Comparison of ENCODE assay signal across 17 cellular contexts in genomic region chr17:31834448-31834847, GRCh38. TPM values are rescaled to one million over a fixed set of nuclear protein-coding genes. Genes with fewer than 3 reads are reported as not detected.
DNase-seq lines count a peak whose midpoint lies in the region; ATAC-seq, FAIRE-seq and TF ChIP-seq lines count a peak whose summit lies in the region.
"Had no signal": no experiment of that assay in that cellular context is flagged by ENCODE, and none has a peak within 500 bp of the region (broad histone marks: within the 10 kb centered on the region; RNA-seq: fewer than 3 reads in every experiment).

No MANE protein-coding gene starts in this region.

- no peaks in the 10 kb centered on the region for H3K4me1 ChIP-seq in SK-N-SH (ENCODE audit: control insufficient read depth in 1 of 2, insufficient read depth in 2 of 2, low read depth in 1 of 2, low read length in 1 of 2)
- no peaks in the 10 kb centered on the region for H3K4me1 ChIP-seq in kidney (ENCODE audit: control insufficient read depth in 1 of 2, insufficient read depth in 1 of 2, low read depth in 1 of 2, low read length in 2 of 2)

- intact Hi-C loops in kidney (cut with DNase I) = no loop called here

- CTCF ChIA-PET in SK-N-SH (lab: Yijun Ruan, JAX) = interaction anchor here (0.8 to 12.0 kb wide), 3 partner anchors 7 to 397 kb away, joined by 3 to 89 read pairs (median 3); no protein-coding TSS in a partner anchor

- TF ChIP-seq RAD21 in SK-N-SH (IDR thresholded peaks at IDR 0.05; ENCODE audit: low read length) = no peak

- TF ChIP-seq CTCF in GM13976 (IDR thresholded peaks at IDR 0.05; ENCODE audit: borderline replicate concordance, control extremely low read depth, extremely low read depth, insufficient read depth, missing control alignments) = no peak
- no peak for TF ChIP-seq CTCF in SK-N-SH (IDR thresholded peaks at IDR 0.05)
- no peak for TF ChIP-seq CTCF in kidney (IDR thresholded peaks at IDR 0.05; ENCODE audit: borderline replicate concordance, extremely low read depth, insufficient read depth)

- in situ Hi-C loops in GM13976 (cut with MboI; ENCODE audit: low sequenced_read_pairs, unreplicated experiment) = loop anchor here (25.0 kb wide), 1 partner anchor 397 kb away; no protein-coding TSS in a partner anchor

- no peaks in the 10 kb centered on the region for H3K27me3 ChIP-seq in SK-N-SH (ENCODE audit: insufficient read depth)

- no peak overlapping the region for H3K4me3 ChIP-seq in SK-N-SH (ENCODE audit: low read depth in 2 of 2, low read length in 1 of 2)
- no peak overlapping the region for H3K4me3 ChIP-seq in kidney (ENCODE audit: low read length in 2 of 2)
- H3K4me3 ChIP-seq: SK-N-MC, thoracic aorta had no signal

- no peak for TF ChIP-seq EP300 in SK-N-SH (IDR thresholded peaks at IDR 0.05; ENCODE audit: borderline replicate concordance in 1 of 2, low read depth in 1 of 2, low read length in 1 of 2)

- H3F3A ChIP-seq in SK-N-SH (replicated peaks; ENCODE audit: insufficient read depth) = no peaks in the 10 kb centered on the region

- H3K9me2 ChIP-seq in SK-N-SH = no peaks in the 10 kb centered on the region

- POLR2A ChIA-PET in SK-N-SH (lab: Yijun Ruan, JAX) = no interaction called here

- no peaks in the 10 kb centered on the region for H3K36me3 ChIP-seq in SK-N-SH (replicated peaks in 1 of 2; ENCODE audit: control insufficient read depth in 1 of 2, insufficient read depth in 2 of 2, low read length in 1 of 2)
- H3K36me3 ChIP-seq in kidney (ENCODE audit: control insufficient read depth in 1 of 2, insufficient read depth in 2 of 2, low read length in 2 of 2) = no peaks in the 10 kb centered on the region
- H3K36me3 ChIP-seq: thoracic aorta had no signal

- H3K9me3 Mint-ChIP-seq in naive B cell = no peaks in the 10 kb centered on the region
- H3K9me3 Mint-ChIP-seq: activated CD4-positive, alpha-beta T cell treated with anti-CD3 and anti-CD28 coated beads, Interleukin-2, amount 10 ng/mL, durations not matched to agents 7 days and 5 days; CD4-positive, alpha-beta T cell had no signal

- peak; percentile 75 for ATAC-seq in HG02885 (IDR thresholded peaks at IDR 0.05; ENCODE audit: poor library complexity, unreplicated experiment)
- ATAC-seq in naive B cell (ENCODE audit: low read depth in 2 of 2) = peak; percentile 89 to 96

- H3K27ac Mint-ChIP-seq in naive B cell = peak overlapping the region in 2 of 6 donors; percentile 9 to 68
- H3K27ac Mint-ChIP-seq: activated CD4-positive, alpha-beta T cell treated with anti-CD3 and anti-CD28 coated beads, Interleukin-2, amount 10 ng/mL, durations not matched to agents 7 days and 5 days; CD4-positive, alpha-beta T cell had no signal

- H2AFZ ChIP-seq in SK-N-SH (ENCODE audit: low read depth) = no peak overlapping the region

- DNase-seq in GM13976 (ENCODE audit: low spot score) = peak; percentile 51
- peak; percentile 23 for DNase-seq in SIG-M5 (lab: John Stamatoyannopoulos, UW)
- DNase-seq in naive B cell = peak; percentile 36
- no peak for DNase-seq in SK-N-SH
- DNase-seq in NCI-H2171 treated with DMSO at 0.1 percent for 48 hours (lab: John Stamatoyannopoulos, UW) = no peak
- no peak for DNase-seq in kidney
- DNase-seq in NCI-H1105 (lab: John Stamatoyannopoulos, UW) = no peak
- DNase-seq: activated CD4-positive, alpha-beta T cell treated with anti-CD3 and anti-CD28 coated beads, Interleukin-2, amount 10 ng/mL, durations not matched to agents 7 days and 5 days; activated effector memory CD4-positive, alpha-beta T cell treated with anti-CD3 and anti-CD28 coated beads, Interleukin-2, amount 50 U/mL, for 16 hours; CD4-positive, alpha-beta T cell; central memory CD4-positive, alpha-beta T cell; erythroblast; NCI-H2029; NCI-H748 treated with DMSO at 0.1 percent for 48 hours had no signal

- no peak overlapping the region for H3K4me2 ChIP-seq in SK-N-SH

- H3K79me2 ChIP-seq in SK-N-SH (ENCODE audit: insufficient read depth) = no peaks in the 10 kb centered on the region

- peaks cover 6 to 9% (median 8%) of the 10 kb centered on the region in 3 donors for H3K4me1 Mint-ChIP-seq in naive B cell

- H3K9me3 ChIP-seq in SK-N-SH (no peaks in the 10 kb centered on the region), kidney (ENCODE audit: control insufficient read depth in 1 of 2, low read length in 2 of 2) (no peaks in the 10 kb centered on the region)
- H3K9me3 ChIP-seq: thoracic aorta had no signal

- H3K9ac ChIP-seq in SK-N-SH (no peak overlapping the region), kidney (ENCODE audit: low read length in 2 of 2) (no peak overlapping the region)

- 68% methylated on average over 7 of the region's 7 CpGs for WGBS in SK-N-SH (ENCODE audit: low lambda C conversion rate)

- peak overlapping the region in 3 of 8 donors; percentile 4 to 56 (median 40) for H3K4me3 Mint-ChIP-seq in naive B cell
- H3K4me3 Mint-ChIP-seq: activated CD4-positive, alpha-beta T cell treated with anti-CD3 and anti-CD28 coated beads, Interleukin-2, amount 10 ng/mL, durations not matched to agents 7 days and 5 days; CD4-positive, alpha-beta T cell had no signal

- no peaks in the 10 kb centered on the region for H4K20me1 ChIP-seq in SK-N-SH (ENCODE audit: insufficient read depth)

- FAIRE-seq in kidney (lab: Jason Lieb, UNC) = no peak

- H3K27me3 Mint-ChIP-seq in naive B cell = peaks cover 7 to 8% (median 7%) of the 10 kb centered on the region in 3 donors
- H3K27me3 Mint-ChIP-seq: CD4-positive, alpha-beta T cell had no signal

- no peak overlapping the region for H3K27ac ChIP-seq in SK-N-SH (ENCODE audit: low read depth in 2 of 2, low read length in 1 of 2)
- no peak overlapping the region for H3K27ac ChIP-seq in kidney (ENCODE audit: low read depth in 2 of 2, low read length in 2 of 2)
- H3K27ac ChIP-seq: SK-N-MC, thoracic aorta had no signal

- H3K36me3 Mint-ChIP-seq in naive B cell = no peaks in the 10 kb centered on the region

TF ChIP-seq in SK-N-SH, 30 proteins besides CTCF, POLR2A, EP300 and RAD21 (continues in another document):
- TF ChIP-seq GABPA (IDR thresholded peaks at IDR 0.05; ENCODE audit: low read depth) (no peak), SMC3 (IDR thresholded peaks at IDR 0.05; ENCODE audit: low read depth, low read length) (no peak), FOSL2 (IDR thresholded peaks at IDR 0.05; ENCODE audit: borderline replicate concordance, low read depth) (no peak), EZH2phosphoT487 (IDR thresholded peaks at IDR 0.05; ENCODE audit: borderline replicate concordance, low read depth) (no peak), MEF2A (IDR thresholded peaks at IDR 0.05; ENCODE audit: borderline replicate concordance, low read depth) (no peak), NRF1 (IDR thresholded peaks at IDR 0.05; ENCODE audit: low read depth, low read length) (no peak), TEAD4 (IDR thresholded peaks at IDR 0.05; ENCODE audit: borderline replicate concordance, insufficient read depth) (no peak), RXRA (IDR thresholded peaks at IDR 0.05; ENCODE audit: borderline replicate concordance, low read depth) (no peak), ELF1 (IDR thresholded peaks at IDR 0.05) (no peak), TCF12 (IDR thresholded peaks at IDR 0.05) (no peak)
- TF ChIP-seq, protein P1, sequence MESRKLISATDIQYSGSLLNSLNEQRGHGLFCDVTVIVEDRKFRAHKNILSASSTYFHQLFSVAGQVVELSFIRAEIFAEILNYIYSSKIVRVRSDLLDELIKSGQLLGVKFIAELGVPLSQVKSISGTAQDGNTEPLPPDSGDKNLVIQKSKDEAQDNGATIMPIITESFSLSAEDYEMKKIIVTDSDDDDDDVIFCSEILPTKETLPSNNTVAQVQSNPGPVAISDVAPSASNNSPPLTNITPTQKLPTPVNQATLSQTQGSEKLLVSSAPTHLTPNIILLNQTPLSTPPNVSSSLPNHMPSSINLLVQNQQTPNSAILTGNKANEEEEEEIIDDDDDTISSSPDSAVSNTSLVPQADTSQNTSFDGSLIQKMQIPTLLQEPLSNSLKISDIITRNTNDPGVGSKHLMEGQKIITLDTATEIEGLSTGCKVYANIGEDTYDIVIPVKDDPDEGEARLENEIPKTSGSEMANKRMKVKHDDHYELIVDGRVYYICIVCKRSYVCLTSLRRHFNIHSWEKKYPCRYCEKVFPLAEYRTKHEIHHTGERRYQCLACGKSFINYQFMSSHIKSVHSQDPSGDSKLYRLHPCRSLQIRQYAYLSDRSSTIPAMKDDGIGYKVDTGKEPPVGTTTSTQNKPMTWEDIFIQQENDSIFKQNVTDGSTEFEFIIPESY (IDR thresholded peaks at IDR 0.05; ENCODE audit: borderline replicate concordance, low read depth) = no peak
- TF ChIP-seq, protein P2, sequence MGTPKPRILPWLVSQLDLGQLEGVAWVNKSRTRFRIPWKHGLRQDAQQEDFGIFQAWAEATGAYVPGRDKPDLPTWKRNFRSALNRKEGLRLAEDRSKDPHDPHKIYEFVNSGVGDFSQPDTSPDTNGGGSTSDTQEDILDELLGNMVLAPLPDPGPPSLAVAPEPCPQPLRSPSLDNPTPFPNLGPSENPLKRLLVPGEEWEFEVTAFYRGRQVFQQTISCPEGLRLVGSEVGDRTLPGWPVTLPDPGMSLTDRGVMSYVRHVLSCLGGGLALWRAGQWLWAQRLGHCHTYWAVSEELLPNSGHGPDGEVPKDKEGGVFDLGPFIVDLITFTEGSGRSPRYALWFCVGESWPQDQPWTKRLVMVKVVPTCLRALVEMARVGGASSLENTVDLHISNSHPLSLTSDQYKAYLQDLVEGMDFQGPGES (IDR thresholded peaks at IDR 0.05; ENCODE audit: low read depth, low read length) = no peak
- TF ChIP-seq, protein P3, sequence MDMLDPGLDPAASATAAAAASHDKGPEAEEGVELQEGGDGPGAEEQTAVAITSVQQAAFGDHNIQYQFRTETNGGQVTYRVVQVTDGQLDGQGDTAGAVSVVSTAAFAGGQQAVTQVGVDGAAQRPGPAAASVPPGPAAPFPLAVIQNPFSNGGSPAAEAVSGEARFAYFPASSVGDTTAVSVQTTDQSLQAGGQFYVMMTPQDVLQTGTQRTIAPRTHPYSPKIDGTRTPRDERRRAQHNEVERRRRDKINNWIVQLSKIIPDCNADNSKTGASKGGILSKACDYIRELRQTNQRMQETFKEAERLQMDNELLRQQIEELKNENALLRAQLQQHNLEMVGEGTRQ (IDR thresholded peaks at IDR 0.05; ENCODE audit: borderline replicate concordance, low read depth, low read length) = no peak
- TF ChIP-seq, protein P4, sequence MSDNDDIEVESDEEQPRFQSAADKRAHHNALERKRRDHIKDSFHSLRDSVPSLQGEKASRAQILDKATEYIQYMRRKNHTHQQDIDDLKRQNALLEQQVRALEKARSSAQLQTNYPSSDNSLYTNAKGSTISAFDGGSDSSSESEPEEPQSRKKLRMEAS (IDR thresholded peaks at IDR 0.05; ENCODE audit: low read depth) = no peak

RNA-seq across cellular contexts. Expression of gene COPRS, which starts 24.6 kb away (rescaled TPM):
- 10 to 100 TPM; 63.0 to 81.4 (median 66.9) TPM for polyA plus RNA-seq in naive B cell (ENCODE audit: low read depth in 6 of 6)
- 76.4 and 88.8 TPM in 2 replicates for polyA plus RNA-seq in SK-N-SH (2012; rRNA removed)
- polyA plus RNA-seq in SK-N-SH (2012; cell fraction: cytosol; rRNA removed) = 97.2 and 102 TPM in 2 replicates
- 35.3 and 46.1 TPM in 2 replicates for polyA plus RNA-seq in SK-N-SH (2012; cell fraction: nucleus; rRNA removed)
- total RNA-seq in kidney = 34.3 TPM
- polyA plus RNA-seq in kidney (ENCODE audit: insufficient read depth, low read depth, low replicate concordance) = 124 TPM

Comparison
In these comparisons a context has a peak if more than half of its experiments do, and no peak if none do; other contexts are left out.
1. DNase-seq: peak in GM13976 (single experiment), SIG-M5 (single experiment) and naive B cell (single experiment); none in SK-N-SH (single experiment), NCI-H2171 treated with DMSO at 0.1 percent for 48 hours (single experiment), kidney (single experiment) and NCI-H1105 (single experiment).